ENCODE assay signal across 7 cellular contexts in the genomic region with DNA sequence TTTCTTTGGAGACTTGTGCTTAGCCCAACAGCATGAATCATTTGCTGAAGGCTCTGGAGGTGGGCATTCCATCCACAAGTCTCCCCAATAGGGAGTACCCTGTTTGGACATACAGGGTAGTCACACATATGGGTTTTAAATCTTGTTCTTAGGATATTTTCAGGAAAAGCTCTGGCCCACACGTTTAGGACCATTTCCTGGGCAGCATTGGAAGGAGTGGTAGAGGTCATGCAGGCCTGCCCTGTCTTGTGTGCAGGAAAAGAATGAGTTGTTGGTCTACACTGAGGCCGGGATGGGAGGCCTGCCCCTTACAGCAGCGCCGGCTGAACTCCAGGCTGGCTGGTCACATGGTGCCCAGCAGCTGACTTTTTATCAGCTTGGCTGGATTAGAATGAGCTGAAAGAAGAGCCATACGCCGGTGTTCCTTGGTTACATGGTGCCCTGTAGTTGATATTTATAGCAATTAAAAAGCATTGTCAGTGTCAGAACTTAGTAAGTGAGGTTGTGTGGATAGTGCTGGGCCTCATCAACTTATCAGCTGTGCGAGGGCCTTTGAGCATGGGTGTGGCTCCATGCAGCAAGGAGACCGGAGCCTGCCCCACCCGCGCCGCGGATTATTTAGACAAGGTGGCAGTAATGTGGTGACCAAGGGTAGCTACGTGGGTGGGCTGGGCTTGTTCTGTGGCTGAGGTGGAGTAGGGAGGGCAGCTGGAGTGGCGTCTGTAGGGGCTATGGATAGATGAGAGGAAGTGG. TPM values are rescaled to one million over a fixed set of nuclear protein-coding genes. Genes with fewer than 3 reads are reported as not detected.
DNase-seq lines count a peak whose midpoint lies in the region; ATAC-seq, FAIRE-seq and TF ChIP-seq lines count a peak whose summit lies in the region.

No MANE protein-coding gene starts in this region.

- DNase-seq in NCI-H146 treated with DMSO at 0.1 percent for 48 hours (lab: John Stamatoyannopoulos, UW; ENCODE audit: unreplicated experiment): peak; percentile 30
- DNase-seq in activated naive CD8-positive, alpha-beta T cell treated with anti-CD3 and anti-CD28 coated beads, Interleukin-2, amount 50 U/mL, for 24 hours: no peak
- peak; percentile 78 to 81 (median 78) for DNase-seq in immature natural killer cell
- DNase-seq in substantia nigra (lab: John Stamatoyannopoulos, UW): peak in 22 of 49 donors; percentile 8 to 49 (median 23)
- DNase-seq in endothelial cell (ENCODE audit: low spot score): no peak
- no peak for DNase-seq in GM19239 (ENCODE audit: insufficient read length, low spot score)
- no peak for DNase-seq in NCI-H226

- H3K27ac Mint-ChIP-seq in activated naive CD8-positive, alpha-beta T cell treated with anti-CD3 and anti-CD28 coated beads, Interleukin-2, amount 50 U/mL, for 24 hours: peak overlapping the region; percentile 48
- H3K27ac Mint-ChIP-seq in immature natural killer cell (peak overlapping the region; percentile 83 to 98 (median 92)), endothelial cell (ENCODE audit: unreplicated experiment) (no peak overlapping the region)

- no peak for TF ChIP-seq CTCF in endothelial cell (IDR thresholded peaks at IDR 0.05; ENCODE audit: unreplicated experiment)

- peak overlapping the region; percentile 46 for H3K27ac ChIP-seq in substantia nigra (ENCODE audit: low read depth, low read length, poor library complexity, severe bottlenecking)

- no peak for FAIRE-seq in GM19239 (lab: Jason Lieb, UNC)

- no peaks in the 10 kb centered on the region for H3K9me3 Mint-ChIP-seq in activated naive CD8-positive, alpha-beta T cell treated with anti-CD3 and anti-CD28 coated beads, Interleukin-2, amount 50 U/mL, for 24 hours
- H3K9me3 Mint-ChIP-seq in immature natural killer cell (peaks cover 0 to 2% (median 0%) of the 10 kb centered on the region in 6 donors), endothelial cell (ENCODE audit: unreplicated experiment) (no peaks in the 10 kb centered on the region)

- H3K27me3 Mint-ChIP-seq in activated naive CD8-positive, alpha-beta T cell treated with anti-CD3 and anti-CD28 coated beads, Interleukin-2, amount 50 U/mL, for 24 hours: no peaks in the 10 kb centered on the region
- peaks cover 13 to 33% (median 22%) of the 10 kb centered on the region in 3 donors for H3K27me3 Mint-ChIP-seq in immature natural killer cell (ENCODE audit: low read depth in 3 of 3)
- peaks cover 3% of the 10 kb centered on the region for H3K27me3 Mint-ChIP-seq in endothelial cell (ENCODE audit: unreplicated experiment)

- ATAC-seq in activated naive CD8-positive, alpha-beta T cell treated with anti-CD3 and anti-CD28 coated beads, Interleukin-2, amount 50 U/mL, for 24 hours: no peak

- H3K4me1 Mint-ChIP-seq in activated naive CD8-positive, alpha-beta T cell treated with anti-CD3 and anti-CD28 coated beads, Interleukin-2, amount 50 U/mL, for 24 hours: peaks cover 99% of the 10 kb centered on the region
- H3K4me1 Mint-ChIP-seq in immature natural killer cell (peaks cover 96 to 98% of the 10 kb centered on the region in 2 donors), endothelial cell (ENCODE audit: unreplicated experiment) (peaks cover 42% of the 10 kb centered on the region)

- no peak overlapping the region for H3K4me3 Mint-ChIP-seq in activated naive CD8-positive, alpha-beta T cell treated with anti-CD3 and anti-CD28 coated beads, Interleukin-2, amount 50 U/mL, for 24 hours
- H3K4me3 Mint-ChIP-seq in immature natural killer cell (peak overlapping the region; percentile 20 to 76 (median 71)), endothelial cell (ENCODE audit: unreplicated experiment) (no peak overlapping the region)

- peaks cover 26% of the 10 kb centered on the region for H3K36me3 Mint-ChIP-seq in activated naive CD8-positive, alpha-beta T cell treated with anti-CD3 and anti-CD28 coated beads, Interleukin-2, amount 50 U/mL, for 24 hours (ENCODE audit: low read depth)
- H3K36me3 Mint-ChIP-seq in immature natural killer cell (peaks cover 3 to 12% (median 5%) of the 10 kb centered on the region in 3 donors), endothelial cell (ENCODE audit: low read depth, unreplicated experiment) (no peaks in the 10 kb centered on the region)

RNA-seq across cellular contexts. Expression of a gene that starts 28.6 kb away (rescaled TPM):
- polyA plus RNA-seq in immature natural killer cell: 10 to 100 TPM; 24.3 to 44.4 (median 32.8) TPM
- 67.1 TPM for total RNA-seq in endothelial cell (ENCODE audit: unreplicated experiment)

RNA-seq across cellular contexts. Expression of a gene that starts 53.0 kb away (rescaled TPM):
- polyA plus RNA-seq in immature natural killer cell: 10 to 100 TPM; 50.0 to 79.0 (median 71.6) TPM
- 79.4 TPM for total RNA-seq in endothelial cell (ENCODE audit: unreplicated experiment)

Comparison
In these comparisons a context has a peak if more than half of its experiments do, and no peak if none do; other contexts are left out.
1. DNase-seq: peak in NCI-H146 treated with DMSO at 0.1 percent for 48 hours (single experiment) and immature natural killer cell (3 of 3); none in activated naive CD8-positive, alpha-beta T cell treated with anti-CD3 and anti-CD28 coated beads, Interleukin-2, amount 50 U/mL, for 24 hours (single experiment), endothelial cell (single experiment), GM19239 (single experiment) and NCI-H226 (single experiment).
2. H3K4me3 Mint-ChIP-seq: peak in immature natural killer cell (5 of 5); none in activated naive CD8-positive, alpha-beta T cell treated with anti-CD3 and anti-CD28 coated beads, Interleukin-2, amount 50 U/mL, for 24 hours (single experiment) and endothelial cell (single experiment).